15 cellular contexts compared by ENCODE assay signal in genomic region chr19:56312787-56313343, GRCh38. TPM values are rescaled to one million over a fixed set of nuclear protein-coding genes. Genes with fewer than 3 reads are reported as not detected.
DNase-seq lines count a peak whose midpoint lies in the region; ATAC-seq lines count a peak whose summit lies in the region.
"Had no signal": no experiment of that assay in that cellular context is flagged by ENCODE, and none has a peak within 500 bp of the region (broad histone marks: within the 10 kb centered on the region; RNA-seq: fewer than 3 reads in every experiment).

No MANE protein-coding gene starts in this region.

- ATAC-seq in activated T-cell treated with anti-CD3 and anti-CD28 coated beads, Interleukin-2, amount 50 U/mL, for 72 hours (replicated peaks in 1 of 2): no peak
- ATAC-seq in central memory CD8-positive, alpha-beta T cell (replicated peaks; ENCODE audit: extremely low read depth, poor library complexity, severe bottlenecking): no peak
- no peak for ATAC-seq in stimulated activated effector memory CD8-positive, alpha-beta T cell treated with anti-CD3 and anti-CD28 coated beads, Interleukin-12 subunit alpha, Interleukin-12 subunit beta, amount 100 ng/mL, for 72 hours
- ATAC-seq in HG03439 (IDR thresholded peaks at IDR 0.05; ENCODE audit: unreplicated experiment): no peak

- H3K4me1 Mint-ChIP-seq in activated T-cell treated with anti-CD3 and anti-CD28 coated beads, Interleukin-2, amount 50 U/mL, for 72 hours (ENCODE audit: low read depth): peaks cover 37% of the 10 kb centered on the region
- H3K4me1 Mint-ChIP-seq in T-helper 1 cell treated with Interleukin-12 subunit alpha and Interleukin-12 subunit beta and Interleukin-4 antibody, amounts not matched to agents 30 μg/mL and 1 μg/mL, for 36 hours (ENCODE audit: low read depth): peaks cover 13% of the 10 kb centered on the region
- H3K4me1 Mint-ChIP-seq in central memory CD8-positive, alpha-beta T cell: peaks cover 27% of the 10 kb centered on the region
- H3K4me1 Mint-ChIP-seq in stimulated activated effector memory CD8-positive, alpha-beta T cell treated with anti-CD3 and anti-CD28 coated beads, Interleukin-12 subunit alpha, Interleukin-12 subunit beta, amount 100 ng/mL, for 72 hours: peaks cover 27% of the 10 kb centered on the region

- peak overlapping the region; percentile 95 for H3K27ac Mint-ChIP-seq in activated T-cell treated with anti-CD3 and anti-CD28 coated beads, Interleukin-2, amount 50 U/mL, for 72 hours
- H3K27ac Mint-ChIP-seq in T-helper 1 cell treated with Interleukin-12 subunit alpha and Interleukin-12 subunit beta and Interleukin-4 antibody, amounts not matched to agents 30 μg/mL and 1 μg/mL, for 36 hours: peak overlapping the region; percentile 83
- H3K27ac Mint-ChIP-seq in central memory CD8-positive, alpha-beta T cell (ENCODE audit: low read depth): peak overlapping the region; percentile 97
- H3K27ac Mint-ChIP-seq in stimulated activated effector memory CD8-positive, alpha-beta T cell treated with anti-CD3 and anti-CD28 coated beads, Interleukin-12 subunit alpha, Interleukin-12 subunit beta, amount 100 ng/mL, for 72 hours: peak overlapping the region; percentile 97

- peaks cover 0 to 2% of the 10 kb centered on the region in 2 donors for H3K9me3 Mint-ChIP-seq in activated T-cell treated with anti-CD3 and anti-CD28 coated beads, Interleukin-2, amount 50 U/mL, for 72 hours
- no peaks in the 10 kb centered on the region for H3K9me3 Mint-ChIP-seq in T-helper 1 cell treated with Interleukin-12 subunit alpha and Interleukin-12 subunit beta and Interleukin-4 antibody, amounts not matched to agents 30 μg/mL and 1 μg/mL, for 36 hours
- H3K9me3 Mint-ChIP-seq in central memory CD8-positive, alpha-beta T cell: no peaks in the 10 kb centered on the region
- H3K9me3 Mint-ChIP-seq in stimulated activated effector memory CD8-positive, alpha-beta T cell treated with anti-CD3 and anti-CD28 coated beads, Interleukin-12 subunit alpha, Interleukin-12 subunit beta, amount 100 ng/mL, for 72 hours: peaks cover 3% of the 10 kb centered on the region

- DNase-seq in activated T-cell treated with anti-CD3 and anti-CD28 coated beads, Interleukin-2, amount 50 U/mL, for 72 hours: no peak
- no peak for DNase-seq in activated T-cell treated with anti-CD3 and anti-CD28 coated beads, Interleukin-2, amount 50 U/mL, for 1 hour
- DNase-seq in central memory CD8-positive, alpha-beta T cell (ENCODE audit: low spot score in 2 of 2): no peak
- no peak for DNase-seq in stimulated activated effector memory CD8-positive, alpha-beta T cell treated with anti-CD3 and anti-CD28 coated beads, Interleukin-12 subunit alpha, Interleukin-12 subunit beta, amount 100 ng/mL, for 72 hours (ENCODE audit: low spot score in 2 of 2)
- DNase-seq in germinal center (ENCODE audit: low spot score) (no peak), NCI-H1092 (lab: John Stamatoyannopoulos, UW) (no peak)
- DNase-seq: DMS 273 treated with DMSO at 0.1 percent for 48 hours, NCI-H2171, ovary, SHP77 treated with DMSO at 0.1 percent for 48 hours, small intestine had no signal

- no peaks in the 10 kb centered on the region for H3K27me3 Mint-ChIP-seq in activated T-cell treated with anti-CD3 and anti-CD28 coated beads, Interleukin-2, amount 50 U/mL, for 72 hours (ENCODE audit: low read depth)
- H3K27me3 Mint-ChIP-seq in T-helper 1 cell treated with Interleukin-12 subunit alpha and Interleukin-12 subunit beta and Interleukin-4 antibody, amounts not matched to agents 30 μg/mL and 1 μg/mL, for 36 hours (ENCODE audit: low read depth): no peaks in the 10 kb centered on the region
- no peaks in the 10 kb centered on the region for H3K27me3 Mint-ChIP-seq in central memory CD8-positive, alpha-beta T cell

- peaks cover 6 to 10% of the 10 kb centered on the region in 2 donors for H3K36me3 Mint-ChIP-seq in activated T-cell treated with anti-CD3 and anti-CD28 coated beads, Interleukin-2, amount 50 U/mL, for 72 hours (ENCODE audit: insufficient read depth in 2 of 2)
- H3K36me3 Mint-ChIP-seq in T-helper 1 cell treated with Interleukin-12 subunit alpha and Interleukin-12 subunit beta and Interleukin-4 antibody, amounts not matched to agents 30 μg/mL and 1 μg/mL, for 36 hours (ENCODE audit: low read depth): peaks cover 7% of the 10 kb centered on the region
- peaks cover 18% of the 10 kb centered on the region for H3K36me3 Mint-ChIP-seq in central memory CD8-positive, alpha-beta T cell (ENCODE audit: insufficient read depth)
- peaks cover 34% of the 10 kb centered on the region for H3K36me3 Mint-ChIP-seq in stimulated activated effector memory CD8-positive, alpha-beta T cell treated with anti-CD3 and anti-CD28 coated beads, Interleukin-12 subunit alpha, Interleukin-12 subunit beta, amount 100 ng/mL, for 72 hours

- H3K4me3 Mint-ChIP-seq in activated T-cell treated with anti-CD3 and anti-CD28 coated beads, Interleukin-2, amount 50 U/mL, for 72 hours: peak overlapping the region; percentile 90 to 93
- H3K4me3 Mint-ChIP-seq in T-helper 1 cell treated with Interleukin-12 subunit alpha and Interleukin-12 subunit beta and Interleukin-4 antibody, amounts not matched to agents 30 μg/mL and 1 μg/mL, for 36 hours: peak overlapping the region; percentile 96
- H3K4me3 Mint-ChIP-seq in central memory CD8-positive, alpha-beta T cell: peak overlapping the region; percentile 89
- H3K4me3 Mint-ChIP-seq in stimulated activated effector memory CD8-positive, alpha-beta T cell treated with anti-CD3 and anti-CD28 coated beads, Interleukin-12 subunit alpha, Interleukin-12 subunit beta, amount 100 ng/mL, for 72 hours: peak overlapping the region; percentile 82

RNA-seq across cellular contexts. Expression of gene ZSCAN5A, which starts 1.8 kb away (rescaled TPM):
- 1 to 10 TPM; 8.3 to 8.4 TPM for total RNA-seq in activated T-cell treated with anti-CD3 and anti-CD28 coated beads, Interleukin-2, amount 50 U/mL, for 72 hours

RNA-seq across cellular contexts. Expression of gene EDDM13, which starts 40.3 kb away (rescaled TPM):
- total RNA-seq in activated T-cell treated with anti-CD3 and anti-CD28 coated beads, Interleukin-2, amount 50 U/mL, for 72 hours: under 1 TPM in 1 of 2 donors, not detected in 1; 0.67 TPM
- total RNA-seq: ascending aorta, liver, ovary had no signal
